Comparison of ENCODE assay signal across 14 cellular contexts in genomic region chr17:15392326-15392739, GRCh38. TPM values are rescaled to one million over a fixed set of nuclear protein-coding genes. Genes with fewer than 3 reads are reported as not detected.
DNase-seq lines count a peak whose midpoint lies in the region; ATAC-seq and TF ChIP-seq lines count a peak whose summit lies in the region.
"Had no signal": no experiment of that assay in that cellular context is flagged by ENCODE, and none has a peak within 500 bp of the region (broad histone marks: within the 10 kb centered on the region; RNA-seq: fewer than 3 reads in every experiment).

No MANE protein-coding gene starts in this region.

- TF ChIP-seq CTCF in brain microvascular endothelial cell (IDR thresholded peaks at IDR 0.05; ENCODE audit: low read depth, low read length, missing control alignments) = no peak

- H3K27ac ChIP-seq in brain microvascular endothelial cell = no peak overlapping the region

- intact Hi-C loops in Right ventricle myocardium superior (cut with DNase I) (no loop called here), cardiac septum (cut with DNase I) (no loop called here)

- no peaks in the 10 kb centered on the region for H3K27me3 ChIP-seq in brain microvascular endothelial cell (replicated peaks)

- DNase-seq in Right ventricle myocardium superior (peak; percentile 56), cardiac septum (ENCODE audit: low spot score) (no peak), brain microvascular endothelial cell (peak; percentile 65), iris pigment epithelial cell (ENCODE audit: low read depth) (peak; percentile 85)
- DNase-seq: activated T-cell treated with anti-CD3 and anti-CD28 coated beads, Interleukin-2, amount 50 U/mL, for 72 hours; AML-193; cortex of kidney; GDM1; NCI-H1436; stimulated activated naive CD8-positive, alpha-beta T cell treated with anti-CD3 and anti-CD28 coated beads, Interleukin-15, Interleukin-2, amounts not matched to agents 100 U/mL and 50 U/mL, for 24 hours had no signal

- in situ Hi-C loops in brain microvascular endothelial cell (cut with HindIII; ENCODE audit: low pct_ligation_motif_present, low sequenced_read_pairs) = no loop called here

- TF ChIP-seq POLR2A in GM18505 (IDR thresholded peaks at IDR 0.05; ENCODE audit: borderline replicate concordance, extremely low read depth, insufficient read depth, insufficient read length) = no peak

- no peak overlapping the region for H3K4me3 ChIP-seq in brain microvascular endothelial cell (ENCODE audit: low read depth, low read length)

- ATAC-seq in Right ventricle myocardium superior (ENCODE audit: poor library complexity) (peak; percentile 81), HG03354 (IDR thresholded peaks at IDR 0.05; ENCODE audit: poor library complexity, severe bottlenecking, unreplicated experiment) (no peak), HG03097 (IDR thresholded peaks at IDR 0.05; ENCODE audit: low FRiP score, unreplicated experiment) (no peak), GM18517 (IDR thresholded peaks at IDR 0.05; ENCODE audit: unreplicated experiment) (no peak), GM18505 (IDR thresholded peaks at IDR 0.05; ENCODE audit: unreplicated experiment) (no peak)
- ATAC-seq: activated T-cell treated with anti-CD3 and anti-CD28 coated beads, Interleukin-2, amount 50 U/mL, for 72 hours; stimulated activated naive CD8-positive, alpha-beta T cell treated with anti-CD3 and anti-CD28 coated beads, Interleukin-15, Interleukin-2, amounts not matched to agents 100 U/mL and 50 U/mL, for 24 hours had no signal

- no peaks in the 10 kb centered on the region for H3K36me3 ChIP-seq in brain microvascular endothelial cell (replicated peaks)

RNA-seq across cellular contexts. Expression of gene TEKT3, which starts 50.9 kb away (rescaled TPM):
- total RNA-seq in Right ventricle myocardium superior (0.43 TPM), cardiac septum (0.86 TPM)
